In the genomic region with DNA sequence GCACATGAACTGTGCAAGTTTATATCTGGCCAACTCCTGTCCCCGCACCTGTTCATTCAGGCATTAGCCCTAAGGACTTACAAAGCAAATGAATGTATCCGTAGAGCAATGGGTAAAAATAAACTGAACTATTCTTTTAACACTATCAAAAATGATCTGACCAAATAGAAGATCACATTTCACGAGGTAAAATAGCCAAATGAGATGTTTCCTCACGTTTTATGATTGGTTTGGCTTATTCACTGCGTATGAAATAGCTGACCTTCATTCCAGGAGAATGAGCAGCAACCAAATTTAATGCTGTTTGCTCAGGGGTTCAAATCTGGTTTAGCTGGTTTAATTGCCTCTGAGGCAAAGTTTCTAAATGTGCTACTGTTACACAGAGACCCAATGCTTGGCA, we compare ENCODE assay signal across 1 cellular context.
TF ChIP-seq lines count a peak whose summit lies in the region.

No MANE protein-coding gene starts in this region.

TF ChIP-seq in IMR-90, 13 proteins besides CTCF, POLR2A, EP300 and RAD21:
- TF ChIP-seq FOS (IDR thresholded peaks at IDR 0.05; ENCODE audit: low read depth, low read length) (no peak), NFE2L2 (IDR thresholded peaks at IDR 0.05; ENCODE audit: low read depth, low read length) (no peak), SMC3 (IDR thresholded peaks at IDR 0.05; ENCODE audit: low read depth, low read length) (no peak), MXI1 (IDR thresholded peaks at IDR 0.05; ENCODE audit: borderline replicate concordance, low read depth, low read length) (no peak), BHLHE40 (IDR thresholded peaks at IDR 0.05; ENCODE audit: low read depth, low read length) (no peak), MAZ (IDR thresholded peaks at IDR 0.05; ENCODE audit: borderline replicate concordance, low read depth, low read length) (no peak), RFX5 (IDR thresholded peaks at IDR 0.05; ENCODE audit: low read depth, low read length) (no peak), RCOR1 (IDR thresholded peaks at IDR 0.05; ENCODE audit: insufficient replicate concordance, low read length) (no peak), MAFK (IDR thresholded peaks at IDR 0.05; ENCODE audit: low read depth, low read length) (no peak), CHD1 (IDR thresholded peaks at IDR 0.05; ENCODE audit: low read depth, low read length) (no peak), CEBPB (IDR thresholded peaks at IDR 0.05; ENCODE audit: low read depth, low read length) (no peak)
- TF ChIP-seq, protein P1, sequence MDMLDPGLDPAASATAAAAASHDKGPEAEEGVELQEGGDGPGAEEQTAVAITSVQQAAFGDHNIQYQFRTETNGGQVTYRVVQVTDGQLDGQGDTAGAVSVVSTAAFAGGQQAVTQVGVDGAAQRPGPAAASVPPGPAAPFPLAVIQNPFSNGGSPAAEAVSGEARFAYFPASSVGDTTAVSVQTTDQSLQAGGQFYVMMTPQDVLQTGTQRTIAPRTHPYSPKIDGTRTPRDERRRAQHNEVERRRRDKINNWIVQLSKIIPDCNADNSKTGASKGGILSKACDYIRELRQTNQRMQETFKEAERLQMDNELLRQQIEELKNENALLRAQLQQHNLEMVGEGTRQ (IDR thresholded peaks at IDR 0.05; ENCODE audit: low read depth, low read length) = no peak
- TF ChIP-seq, protein P2, sequence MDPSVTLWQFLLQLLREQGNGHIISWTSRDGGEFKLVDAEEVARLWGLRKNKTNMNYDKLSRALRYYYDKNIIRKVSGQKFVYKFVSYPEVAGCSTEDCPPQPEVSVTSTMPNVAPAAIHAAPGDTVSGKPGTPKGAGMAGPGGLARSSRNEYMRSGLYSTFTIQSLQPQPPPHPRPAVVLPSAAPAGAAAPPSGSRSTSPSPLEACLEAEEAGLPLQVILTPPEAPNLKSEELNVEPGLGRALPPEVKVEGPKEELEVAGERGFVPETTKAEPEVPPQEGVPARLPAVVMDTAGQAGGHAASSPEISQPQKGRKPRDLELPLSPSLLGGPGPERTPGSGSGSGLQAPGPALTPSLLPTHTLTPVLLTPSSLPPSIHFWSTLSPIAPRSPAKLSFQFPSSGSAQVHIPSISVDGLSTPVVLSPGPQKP (IDR thresholded peaks at IDR 0.05; ENCODE audit: borderline replicate concordance, low read depth, low read length) = no peak
TF ChIP-seq in IMR-90: peak in this region for 0.
